Comparison of ENCODE assay signal across 15 cellular contexts in the genomic region with DNA sequence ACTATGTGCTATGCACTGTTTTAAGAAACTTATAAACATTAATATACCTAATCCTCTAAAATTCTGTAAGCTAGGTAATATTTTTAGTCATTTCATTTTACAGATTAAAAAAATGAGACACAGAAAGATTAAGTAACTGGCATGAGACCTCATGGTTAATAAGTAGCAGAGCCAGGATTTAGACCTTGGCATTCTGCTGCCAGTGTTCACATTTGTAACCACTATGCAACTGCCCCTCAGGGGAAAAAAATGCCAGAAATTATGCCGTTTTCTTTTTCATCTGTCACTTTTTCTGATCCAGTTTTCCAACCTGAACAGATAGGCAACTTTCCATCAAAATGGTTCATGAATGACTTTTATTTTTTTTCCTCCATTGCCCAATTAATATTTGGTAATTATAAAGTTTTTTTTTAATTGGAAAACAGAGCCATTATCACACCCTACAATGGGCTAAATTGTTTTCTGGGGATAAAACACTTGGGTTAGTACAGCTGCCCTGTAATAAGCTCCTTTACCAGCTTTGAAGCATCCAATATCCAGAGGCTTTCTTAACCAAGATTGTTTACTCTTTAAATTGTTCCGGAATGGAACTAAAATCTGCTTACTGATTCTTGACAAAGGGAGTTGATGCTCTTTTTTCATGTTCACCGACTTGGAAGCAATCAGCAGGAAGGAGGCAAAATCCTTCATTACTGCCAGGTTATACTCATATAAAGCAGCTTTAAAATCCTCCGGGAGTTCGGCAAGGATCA. TPM values are rescaled to one million over a fixed set of nuclear protein-coding genes. Genes with fewer than 3 reads are reported as not detected.
DNase-seq lines count a peak whose midpoint lies in the region; ATAC-seq and TF ChIP-seq lines count a peak whose summit lies in the region.
"Had no signal": no experiment of that assay in that cellular context is flagged by ENCODE, and none has a peak within 500 bp of the region (broad histone marks: within the 10 kb centered on the region; RNA-seq: fewer than 3 reads in every experiment).

No MANE protein-coding gene starts in this region.

- no peaks in the 10 kb centered on the region for H3K27me3 Mint-ChIP-seq in chondrocyte (ENCODE audit: low read depth)
- H3K27me3 Mint-ChIP-seq: CD4-positive, CD25-positive, alpha-beta regulatory T cell had no signal

- DNase-seq in NCI-H69 (lab: John Stamatoyannopoulos, UW), result peak; percentile 3
- DNase-seq in fibroblast of peridontal ligament (ENCODE audit: extremely low read depth), result peak; percentile 8
- DNase-seq in right lobe of liver, result no peak
- DNase-seq in retinal pigment epithelial cell (ENCODE audit: low read depth), result peak; percentile 40
- no peak for DNase-seq in A673 (ENCODE audit: low spot score)
- DNase-seq in chondrocyte (ENCODE audit: low spot score), result no peak
- DNase-seq: AML-193; CD4-positive, CD25-positive, alpha-beta regulatory T cell; DMS53; GF-D8; GM23248; IMR-90 had no signal

- no peak overlapping the region for H3K27ac Mint-ChIP-seq in chondrocyte (ENCODE audit: unreplicated experiment)

- CTCF ChIA-PET in A673 (lab: Charles Lee), result no interaction called here

- no peaks in the 10 kb centered on the region for H3K9me3 ChIP-seq in right lobe of liver
- no peaks in the 10 kb centered on the region for H3K9me3 ChIP-seq in A673 (ENCODE audit: low read depth, low read length, poor library complexity, severe bottlenecking)
- H3K9me3 ChIP-seq: BLaER1 had no signal

- TF ChIP-seq CTCF in right lobe of liver (IDR thresholded peaks at IDR 0.05) (no peak), retinal pigment epithelial cell (conservative IDR thresholded peaks at IDR 0.05; ENCODE audit: low read depth, low read length) (no peak), A673 (conservative IDR thresholded peaks at IDR 0.05; ENCODE audit: low read depth, low read length) (no peak), chondrocyte (IDR thresholded peaks at IDR 0.05) (no peak)

- H3K4me3 ChIP-seq in right lobe of liver, result no peak overlapping the region
- H3K4me3 ChIP-seq in retinal pigment epithelial cell (ENCODE audit: low read length), result no peak overlapping the region
- H3K4me3 ChIP-seq in A673 (ENCODE audit: low read depth, low read length, poor library complexity, severe bottlenecking), result no peak overlapping the region
- H3K4me3 ChIP-seq: BLaER1, GM23248 had no signal

- no peak for TF ChIP-seq POLR2A in right lobe of liver (IDR thresholded peaks at IDR 0.05)

- H3K27me3 ChIP-seq in right lobe of liver, result no peaks in the 10 kb centered on the region
- no peaks in the 10 kb centered on the region for H3K27me3 ChIP-seq in A673 (replicated peaks; ENCODE audit: insufficient read depth, low read depth, low read length, poor library complexity)
- H3K27me3 ChIP-seq: BLaER1 had no signal

- peaks cover 5% of the 10 kb centered on the region for H3K36me3 Mint-ChIP-seq in chondrocyte (ENCODE audit: low read depth)

- peak; percentile 85 to 92 (median 91) for ATAC-seq in right lobe of liver
- no peak for ATAC-seq in HG03175 (IDR thresholded peaks at IDR 0.05; ENCODE audit: unreplicated experiment)
- ATAC-seq: HCT116 had no signal

- no peak overlapping the region for H3K4me3 Mint-ChIP-seq in chondrocyte (ENCODE audit: unreplicated experiment)
- H3K4me3 Mint-ChIP-seq: CD4-positive, CD25-positive, alpha-beta regulatory T cell had no signal

- H3K9me3 Mint-ChIP-seq in chondrocyte (ENCODE audit: low read depth), result no peaks in the 10 kb centered on the region

- intact Hi-C loops in right lobe of liver (cut with DNase I), result no loop called here
- intact Hi-C loops in A673 (cut with micrococcal nuclease; ENCODE audit: unreplicated experiment), result no loop called here

- peaks cover 0 to 5% (median 2%) of the 10 kb centered on the region in 4 donors for H3K36me3 ChIP-seq in right lobe of liver
- H3K36me3 ChIP-seq in A673 (ENCODE audit: insufficient read depth, low read length, poor library complexity, severe bottlenecking), result no peaks in the 10 kb centered on the region

- H3K4me1 ChIP-seq in right lobe of liver (peaks cover 0 to 8% (median 2%) of the 10 kb centered on the region in 4 donors), A673 (ENCODE audit: insufficient read depth, low read length, poor library complexity, severe bottlenecking) (no peaks in the 10 kb centered on the region)
- H3K4me1 ChIP-seq: BLaER1 had no signal

- WGBS in right lobe of liver (ENCODE audit: insufficient coverage, low coverage, low lambda C conversion rate, missing lambda C conversion rate), result 73% methylated on average over 5 of the region's 5 CpGs

- POLR2A ChIA-PET in A673 (lab: Charles Lee; ENCODE audit: low non-redundant PET), result no interaction called here

- H3K27ac ChIP-seq in right lobe of liver, result no peak overlapping the region
- no peak overlapping the region for H3K27ac ChIP-seq in A673 (ENCODE audit: low read depth, low read length, poor library complexity, severe bottlenecking)
- H3K27ac ChIP-seq: BLaER1, GM23248 had no signal

- no TSS peak for BruUV-seq in A673 (replicated peaks; lab: Mats Ljungman, UMichigan)

- no peaks in the 10 kb centered on the region for H3K4me1 Mint-ChIP-seq in chondrocyte (ENCODE audit: low read depth)

RNA-seq across cellular contexts. Expression of a gene that starts 56.4 kb away (rescaled TPM):
- total RNA-seq in right lobe of liver, result 10 to 100 TPM in 3 of 6 experiments, 1 to 10 TPM in 3; 5.6 to 15.8 (median 10.6) TPM
- 3.3 and 4.0 TPM in 2 replicates for total RNA-seq in A673 (2021)
- 4.2 to 7.1 TPM (median 5.9 TPM) in 3 replicates for total RNA-seq in chondrocyte

Comparison
In these comparisons a context has a peak if more than half of its experiments do, and no peak if none do; other contexts are left out.
1. DNase-seq: peak in NCI-H69 (single experiment), fibroblast of peridontal ligament (single experiment) and retinal pigment epithelial cell (single experiment); none in right lobe of liver (0 of 3), A673 (single experiment) and chondrocyte (single experiment).